In genomic region chr19:40622773-40623075, GRCh38 we compare ENCODE assay signal across 14 cellular contexts.
"Had no signal": no experiment of that assay in that cellular context is flagged by ENCODE, and none has a peak within 500 bp of the region (broad histone marks: within the 10 kb centered on the region; RNA-seq: fewer than 3 reads in every experiment).

No MANE protein-coding gene starts in this region.

- DNase-seq: activated CD4-positive, alpha-beta T cell treated with anti-CD3 and anti-CD28 coated beads for 1 hour; activated CD8-positive, alpha-beta memory T cell treated with anti-CD3 and anti-CD28 coated beads, Interleukin-2, amount 50 U/mL, for 48 hours; activated CD8-positive, alpha-beta T cell treated with anti-CD3 and anti-CD28 coated beads, Interleukin-2, amount 10 ng/mL, durations not matched to agents 7 days and 5 days; activated naive CD4-positive, alpha-beta T cell treated with Interleukin-2 at 50 U/mL for 16 hours; amygdala; foreskin keratinocyte; stimulated activated CD4-positive, alpha-beta T cell treated with anti-CD3 and anti-CD28 coated beads, Interleukin-2, amount 100 ng/mL, for 48 hours; stimulated activated naive CD8-positive, alpha-beta T cell treated with anti-CD3 and anti-CD28 coated beads, Interleukin-15, Interleukin-2, amounts not matched to agents 100 U/mL and 50 U/mL, for 24 hours; T-helper 9 cell had no signal

- H3K9me3 ChIP-seq: breast epithelium, heart left ventricle, suprapubic skin, upper lobe of left lung had no signal

- H3K27me3 Mint-ChIP-seq: natural killer cell treated with Interleukin-12 subunit alpha and Interleukin-12 subunit beta and Interleukin-15 and Interleukin-18, amount 100 ng/mL, for 72 hours had no signal

- H3K4me3 Mint-ChIP-seq: activated CD8-positive, alpha-beta T cell treated with anti-CD3 and anti-CD28 coated beads, Interleukin-2, amount 10 ng/mL, durations not matched to agents 7 days and 5 days; natural killer cell treated with Interleukin-12 subunit alpha and Interleukin-12 subunit beta and Interleukin-15 and Interleukin-18, amount 100 ng/mL, for 72 hours had no signal

- H3K9me3 Mint-ChIP-seq: natural killer cell treated with Interleukin-12 subunit alpha and Interleukin-12 subunit beta and Interleukin-15 and Interleukin-18, amount 100 ng/mL, for 72 hours had no signal

- H3K36me3 ChIP-seq: breast epithelium had no signal

- ATAC-seq: activated CD8-positive, alpha-beta T cell treated with anti-CD3 and anti-CD28 coated beads, Interleukin-2, amount 10 ng/mL, durations not matched to agents 7 days and 5 days; foreskin keratinocyte; natural killer cell treated with Interleukin-12 subunit alpha and Interleukin-12 subunit beta and Interleukin-15 and Interleukin-18, amount 100 ng/mL, for 72 hours; stimulated activated naive CD8-positive, alpha-beta T cell treated with anti-CD3 and anti-CD28 coated beads, Interleukin-15, Interleukin-2, amounts not matched to agents 100 U/mL and 50 U/mL, for 24 hours had no signal

- H3K4me1 ChIP-seq: breast epithelium, foreskin keratinocyte, suprapubic skin had no signal

- H3K27ac ChIP-seq: breast epithelium, foreskin keratinocyte, heart left ventricle, suprapubic skin, upper lobe of left lung had no signal

- H3K27me3 ChIP-seq: breast epithelium, foreskin keratinocyte, heart left ventricle, suprapubic skin, upper lobe of left lung had no signal

- H3K27ac Mint-ChIP-seq: activated CD8-positive, alpha-beta T cell treated with anti-CD3 and anti-CD28 coated beads, Interleukin-2, amount 10 ng/mL, durations not matched to agents 7 days and 5 days; natural killer cell treated with Interleukin-12 subunit alpha and Interleukin-12 subunit beta and Interleukin-15 and Interleukin-18, amount 100 ng/mL, for 72 hours had no signal

- H3K4me3 ChIP-seq: breast epithelium, heart left ventricle, suprapubic skin, upper lobe of left lung had no signal
